1 cellular context compared by ENCODE assay signal in the genomic region with DNA sequence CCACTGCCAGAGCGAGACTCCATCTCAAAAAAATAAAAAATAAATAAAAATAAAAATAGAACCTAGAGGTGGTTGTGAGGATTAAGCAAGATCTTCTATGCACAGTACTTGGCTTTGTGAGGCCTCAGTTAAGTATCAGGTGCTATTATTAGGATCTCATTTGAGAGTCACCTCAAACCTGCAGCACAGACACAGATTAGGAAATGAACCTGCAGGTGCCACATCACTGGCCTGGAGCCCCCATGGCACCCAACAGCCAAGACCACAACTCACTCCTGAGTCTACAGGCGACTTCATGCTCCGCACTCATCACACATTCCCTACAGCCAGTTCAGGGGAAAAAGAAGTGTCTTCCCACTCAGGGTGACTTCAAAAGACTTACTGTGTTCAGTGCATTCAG.
TF ChIP-seq lines count a peak whose summit lies in the region.

No MANE protein-coding gene starts in this region.

TF ChIP-seq in endothelial cell of umbilical vein, 7 proteins besides CTCF, POLR2A, EP300 and RAD21 (continued from another document):
- TF ChIP-seq JUN (IDR thresholded peaks at IDR 0.05; ENCODE audit: borderline replicate concordance, insufficient read depth, insufficient read length, low read depth) (no peak), EZH2 (IDR thresholded peaks at IDR 0.05; ENCODE audit: borderline replicate concordance, low read depth, low read length, severe bottlenecking) (no peak), MYC (IDR thresholded peaks at IDR 0.05; ENCODE audit: low read depth, low read length) (no peak)
TF ChIP-seq in endothelial cell of umbilical vein: peak in this region for 0.
